In the genomic region with DNA sequence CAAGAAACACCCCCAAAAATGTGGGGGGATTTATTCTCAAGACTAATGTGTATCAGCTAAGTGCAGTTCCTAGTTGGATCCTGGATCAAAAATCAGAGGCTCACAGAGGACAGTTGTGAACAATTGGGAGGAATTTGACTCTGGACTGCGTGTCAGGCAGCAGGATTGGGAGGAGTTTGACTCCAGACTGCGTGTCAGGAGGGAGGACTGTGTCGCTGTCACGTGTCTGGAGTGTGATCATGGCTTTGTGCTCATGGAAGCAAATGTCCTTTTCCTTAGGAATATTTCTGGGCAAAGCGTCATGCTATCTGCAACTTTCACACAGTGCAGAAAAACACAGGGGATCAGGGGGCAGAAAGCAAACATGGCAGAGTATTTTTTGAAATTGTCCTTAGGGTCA, we compare ENCODE assay signal across 22 cellular contexts.
DNase-seq lines count a peak whose midpoint lies in the region; ATAC-seq and TF ChIP-seq lines count a peak whose summit lies in the region.
"Had no signal": no experiment of that assay in that cellular context is flagged by ENCODE, and none has a peak within 500 bp of the region (broad histone marks: within the 10 kb centered on the region; RNA-seq: fewer than 3 reads in every experiment).

No MANE protein-coding gene starts in this region.

- TF ChIP-seq EP300 in sigmoid colon (IDR thresholded peaks at IDR 0.05), result no peak

- peaks cover under 1% of the 10 kb centered on the region for H3K9me3 Mint-ChIP-seq in activated naive CD4-positive, alpha-beta T cell treated with anti-CD3 and anti-CD28 coated beads, Interleukin-2, amount 10 ng/mL, durations not matched to agents 7 days and 5 days
- peaks cover 8% of the 10 kb centered on the region for H3K9me3 Mint-ChIP-seq in activated naive CD8-positive, alpha-beta T cell treated with anti-CD3 and anti-CD28 coated beads, Interleukin-2, amount 50 U/mL, for 24 hours
- H3K9me3 Mint-ChIP-seq: CD4-positive, alpha-beta T cell had no signal

- H3K27ac ChIP-seq in RWPE2 (ENCODE audit: poor library complexity, severe bottlenecking) (no peak overlapping the region), sigmoid colon (no peak overlapping the region), tibial artery (no peak overlapping the region)
- H3K27ac ChIP-seq: ascending aorta, epithelial cell of prostate, HL-60, SJCRH30 had no signal

- H3K27me3 Mint-ChIP-seq in activated naive CD4-positive, alpha-beta T cell treated with anti-CD3 and anti-CD28 coated beads, Interleukin-2, amount 10 ng/mL, durations not matched to agents 7 days and 5 days, result no peaks in the 10 kb centered on the region
- no peaks in the 10 kb centered on the region for H3K27me3 Mint-ChIP-seq in activated naive CD8-positive, alpha-beta T cell treated with anti-CD3 and anti-CD28 coated beads, Interleukin-2, amount 50 U/mL, for 24 hours
- H3K27me3 Mint-ChIP-seq: CD4-positive, alpha-beta T cell; T-helper 17 cell had no signal

- peak overlapping the region; percentile 87 for H3K27ac Mint-ChIP-seq in activated naive CD4-positive, alpha-beta T cell treated with anti-CD3 and anti-CD28 coated beads, Interleukin-2, amount 10 ng/mL, durations not matched to agents 7 days and 5 days
- H3K27ac Mint-ChIP-seq in activated naive CD8-positive, alpha-beta T cell treated with anti-CD3 and anti-CD28 coated beads, Interleukin-2, amount 50 U/mL, for 24 hours, result peak overlapping the region; percentile 81

- peaks cover 46% of the 10 kb centered on the region for H3K36me3 Mint-ChIP-seq in activated naive CD4-positive, alpha-beta T cell treated with anti-CD3 and anti-CD28 coated beads, Interleukin-2, amount 10 ng/mL, durations not matched to agents 7 days and 5 days
- peaks cover 32% of the 10 kb centered on the region for H3K36me3 Mint-ChIP-seq in activated naive CD8-positive, alpha-beta T cell treated with anti-CD3 and anti-CD28 coated beads, Interleukin-2, amount 50 U/mL, for 24 hours (ENCODE audit: low read depth)

- no peak for TF ChIP-seq CTCF in RWPE2 (IDR thresholded peaks at IDR 0.05; ENCODE audit: poor library complexity, severe bottlenecking)
- no peak for TF ChIP-seq CTCF in sigmoid colon (IDR thresholded peaks at IDR 0.05)
- no peak for TF ChIP-seq CTCF in GM20000 (IDR thresholded peaks at IDR 0.05; ENCODE audit: extremely low read depth, missing control alignments)
- no peak for TF ChIP-seq CTCF in tibial artery (IDR thresholded peaks at IDR 0.05)

- intact Hi-C loops in sigmoid colon (cut with DNase I) (loop anchor here (10.0 kb wide), 1 partner anchor 65 kb away; no protein-coding TSS in a partner anchor), tibial artery (cut with DNase I; ENCODE audit: low total_unique reads) (no loop called here)

- WGBS in sigmoid colon, 2 donors, result 91 to 92% methylated on average over 5 of the region's 5 CpGs

- H3K27me3 ChIP-seq in RWPE2 (ENCODE audit: insufficient read depth, poor library complexity, severe bottlenecking) (no peaks in the 10 kb centered on the region), sigmoid colon (no peaks in the 10 kb centered on the region), tibial artery (no peaks in the 10 kb centered on the region)
- H3K27me3 ChIP-seq: ascending aorta, SJCRH30 had no signal

- CTCF ChIA-PET in activated naive CD4-positive, alpha-beta T cell treated with anti-CD3 and anti-CD28 coated beads, Interleukin-2, amount 10 ng/mL, durations not matched to agents 7 days and 5 days (lab: Charles Lee), result interaction anchor here (0.8 to 1.1 kb wide), 2 partner anchors 10 to 30 kb away, joined by 3 to 4 read pairs; no protein-coding TSS in a partner anchor

- H3K4me3 Mint-ChIP-seq in activated naive CD4-positive, alpha-beta T cell treated with anti-CD3 and anti-CD28 coated beads, Interleukin-2, amount 10 ng/mL, durations not matched to agents 7 days and 5 days, result peak overlapping the region; percentile 6
- no peak overlapping the region for H3K4me3 Mint-ChIP-seq in activated naive CD8-positive, alpha-beta T cell treated with anti-CD3 and anti-CD28 coated beads, Interleukin-2, amount 50 U/mL, for 24 hours
- H3K4me3 Mint-ChIP-seq: CD4-positive, alpha-beta T cell; T-helper 17 cell had no signal

- no peak for TF ChIP-seq POLR2A in sigmoid colon (IDR thresholded peaks at IDR 0.05)

- peaks cover 93% of the 10 kb centered on the region for H3K4me1 Mint-ChIP-seq in activated naive CD4-positive, alpha-beta T cell treated with anti-CD3 and anti-CD28 coated beads, Interleukin-2, amount 10 ng/mL, durations not matched to agents 7 days and 5 days
- peaks cover 88% of the 10 kb centered on the region for H3K4me1 Mint-ChIP-seq in activated naive CD8-positive, alpha-beta T cell treated with anti-CD3 and anti-CD28 coated beads, Interleukin-2, amount 50 U/mL, for 24 hours

- H3K9me3 ChIP-seq in RWPE2 (ENCODE audit: severe bottlenecking) (no peaks in the 10 kb centered on the region), sigmoid colon (no peaks in the 10 kb centered on the region), tibial artery (no peaks in the 10 kb centered on the region)
- H3K9me3 ChIP-seq: ascending aorta, SJCRH30 had no signal

- DNase-seq in activated naive CD4-positive, alpha-beta T cell treated with anti-CD3 and anti-CD28 coated beads, Interleukin-2, amount 10 ng/mL, durations not matched to agents 7 days and 5 days, result no peak
- DNase-seq in activated naive CD4-positive, alpha-beta T cell treated with Interleukin-2 at 50 U/mL for 16 hours, result no peak
- DNase-seq in RWPE2 (ENCODE audit: low spot score) (peak; percentile 9), sigmoid colon (peak; percentile 8), NCI-H526 treated with DMSO at 0.1 percent for 48 hours (lab: John Stamatoyannopoulos, UW) (no peak), GM20000 (ENCODE audit: low spot score) (no peak), tibial artery (no peak)
- DNase-seq in activated naive CD8-positive, alpha-beta T cell treated with anti-CD3 and anti-CD28 coated beads, Interleukin-2, amount 50 U/mL, for 24 hours, result no peak
- DNase-seq: activated effector memory CD4-positive, alpha-beta T cell treated with anti-CD3 and anti-CD28 coated beads, Interleukin-2, amount 50 U/mL, for 16 hours; CD4-positive, alpha-beta T cell; central memory CD4-positive, alpha-beta T cell; hippocampal formation; NCI-H1436; NCI-H510A; NK-92 treated with Interleukin-12 subunit alpha and Interleukin-12 subunit beta, amount 100 ng/mL, for 24 hours; SJCRH30; stimulated activated CD4-positive, alpha-beta T cell treated with anti-CD3 and anti-CD28 coated beads, Interleukin-1b, Interleukin-23, amount 100 ng/mL, for 48 hours; T-helper 17 cell had no signal

- H3K4me1 ChIP-seq in RWPE2 (ENCODE audit: insufficient read depth, poor library complexity, severe bottlenecking) (peaks cover 3% of the 10 kb centered on the region), sigmoid colon (peaks cover 0 to 4% (median 2%) of the 10 kb centered on the region in 4 donors), tibial artery (no peaks in the 10 kb centered on the region)
- H3K4me1 ChIP-seq: ascending aorta, SJCRH30 had no signal

- H3K36me3 ChIP-seq in RWPE2 (ENCODE audit: low read depth) (peaks cover 3% of the 10 kb centered on the region), sigmoid colon (peaks cover 0 to 8% (median 0%) of the 10 kb centered on the region in 4 donors), tibial artery (peaks cover 0 to 6% (median 0%) of the 10 kb centered on the region in 3 donors)
- H3K36me3 ChIP-seq: ascending aorta had no signal

- H3K4me3 ChIP-seq in RWPE2 (ENCODE audit: severe bottlenecking), result no peak overlapping the region
- H3K4me3 ChIP-seq in sigmoid colon, result no peak overlapping the region
- no peak overlapping the region for H3K4me3 ChIP-seq in tibial artery
- H3K4me3 ChIP-seq: ascending aorta, SJCRH30 had no signal

- no peak for ATAC-seq in RWPE2 (ENCODE audit: low read depth)
- ATAC-seq in activated naive CD8-positive, alpha-beta T cell treated with anti-CD3 and anti-CD28 coated beads, Interleukin-2, amount 50 U/mL, for 24 hours, result no peak
- ATAC-seq: Panc1, T-helper 17 cell had no signal

Comparison
In these comparisons a context has a peak if more than half of its experiments do, and no peak if none do; other contexts are left out.
1. DNase-seq: peak in RWPE2 (single experiment) and sigmoid colon (single experiment); none in activated naive CD4-positive, alpha-beta T cell treated with anti-CD3 and anti-CD28 coated beads, Interleukin-2, amount 10 ng/mL, durations not matched to agents 7 days and 5 days (single experiment), activated naive CD4-positive, alpha-beta T cell treated with Interleukin-2 at 50 U/mL for 16 hours (single experiment), activated naive CD8-positive, alpha-beta T cell treated with anti-CD3 and anti-CD28 coated beads, Interleukin-2, amount 50 U/mL, for 24 hours (single experiment), NCI-H526 treated with DMSO at 0.1 percent for 48 hours (single experiment), GM20000 (single experiment) and tibial artery (0 of 2).